ENCODE assay signal across 11 cellular contexts in genomic region chr1:8078176-8078671, GRCh38. TPM values are rescaled to one million over a fixed set of nuclear protein-coding genes. Genes with fewer than 3 reads are reported as not detected.
DNase-seq lines count a peak whose midpoint lies in the region; ATAC-seq and TF ChIP-seq lines count a peak whose summit lies in the region.
"Had no signal": no experiment of that assay in that cellular context is flagged by ENCODE, and none has a peak within 500 bp of the region (broad histone marks: within the 10 kb centered on the region; RNA-seq: fewer than 3 reads in every experiment).

No MANE protein-coding gene starts in this region.

- ATAC-seq in Panc1 (peak; percentile 54), psoas muscle (peak; percentile 73 to 88 (median 80)), GM21526 (IDR thresholded peaks at IDR 0.05; ENCODE audit: low FRiP score, unreplicated experiment) (no peak), HG03354 (IDR thresholded peaks at IDR 0.05; ENCODE audit: poor library complexity, severe bottlenecking, unreplicated experiment) (no peak), HG02938 (IDR thresholded peaks at IDR 0.05; ENCODE audit: unreplicated experiment) (no peak)

- H3K27ac ChIP-seq in Panc1 (ENCODE audit: low read length) (peak overlapping the region; percentile 100), psoas muscle (peak overlapping the region; percentile 69)

- H3K4me3 ChIP-seq in Panc1 (ENCODE audit: low read depth in 2 of 2, low read length in 2 of 2), result peak overlapping the region in 1 of 2 experiments; percentile 5; a peak in 1 of 4 replicates
- no peak overlapping the region for H3K4me3 ChIP-seq in psoas muscle
- H3K4me3 ChIP-seq: lung had no signal

- CTCF ChIA-PET in Panc1 (lab: Charles Lee), result interaction anchor here (0.6 to 1.0 kb wide), 3 partner anchors 37 to 160 kb away, joined by 3 to 6 read pairs (median 4); no protein-coding TSS in a partner anchor

- H3K4me1 ChIP-seq in Panc1 (ENCODE audit: control insufficient read depth, insufficient read depth, low read length), result peaks cover 71% of the 10 kb centered on the region
- peaks cover 24% of the 10 kb centered on the region for H3K4me1 ChIP-seq in psoas muscle

- intact Hi-C loops in Panc1 (cut with micrococcal nuclease; ENCODE audit: unreplicated experiment) (no loop called here), psoas muscle (cut with DNase I) (no loop called here)

- 30 to 40% (median 30%) methylated on average over 6 of the region's 6 CpGs for WGBS in psoas muscle, 3 donors

- TF ChIP-seq CTCF in Panc1 (IDR thresholded peaks at IDR 0.05) (no peak), psoas muscle (IDR thresholded peaks at IDR 0.05) (no peak)

- H3K9me3 ChIP-seq in Panc1 (ENCODE audit: control insufficient read depth, insufficient read depth, low read depth, low read length) (no peaks in the 10 kb centered on the region), psoas muscle (no peaks in the 10 kb centered on the region)

- no TSS peak for BruUV-seq in Panc1 (replicated peaks; lab: Mats Ljungman, UMichigan)

- POLR2A ChIA-PET in Panc1 (lab: Charles Lee), result interaction anchor here (1.0 to 1.7 kb wide), 6 partner anchors 16 to 57 kb away, joined by 3 to 7 read pairs (median 3); no protein-coding TSS in a partner anchor

- H3K27me3 ChIP-seq in Panc1 (ENCODE audit: control insufficient read depth, insufficient read depth, low read length), result no peaks in the 10 kb centered on the region
- H3K27me3 ChIP-seq in psoas muscle (ENCODE audit: insufficient read depth in 3 of 3, low read length in 2 of 3), result no peaks in the 10 kb centered on the region

- no peaks in the 10 kb centered on the region for H3K36me3 ChIP-seq in Panc1 (ENCODE audit: control insufficient read depth, insufficient read depth, low read length)
- no peaks in the 10 kb centered on the region for H3K36me3 ChIP-seq in psoas muscle (ENCODE audit: insufficient read depth in 1 of 2, low read depth in 1 of 2)

- DNase-seq in ELR (ENCODE audit: low read depth) (peak; percentile 83), Panc1 (ENCODE audit: low read depth, low spot score) (no peak), fibroblast of gingiva (ENCODE audit: low read depth) (peak; percentile 33), psoas muscle (no peak), T1000 (lab: John Stamatoyannopoulos, UW) (no peak)
- DNase-seq: activated naive CD4-positive, alpha-beta T cell treated with anti-CD3 and anti-CD28 coated beads for 36 hours; stimulated activated CD8-positive, alpha-beta memory T cell treated with anti-CD3 and anti-CD28 coated beads, Interleukin-4, amount 100 ng/mL, for 48 hours had no signal

- in situ Hi-C loops in Panc1 (cut with HindIII; ENCODE audit: low pct_unique_long_range_greater_than_20kb, low sequenced_read_pairs), result loop anchor here (25.0 kb wide), 1 partner anchor 234 kb away; the partner anchor contains the start of gene SLC45A1

RNA-seq across cellular contexts. Expression of gene ERRFI1, which starts 52.1 kb away (rescaled TPM):
- 299 TPM for total RNA-seq in Panc1 (2021; ENCODE audit: unreplicated experiment)
- polyA plus RNA-seq in Panc1 (2012; ENCODE audit: insufficient read length), result 276 TPM
- 10 to 100 TPM; 23.2 to 76.2 (median 58.7) TPM for total RNA-seq in psoas muscle
- polyA plus RNA-seq in psoas muscle, result 10 to 100 TPM; 55.4 to 99.9 (median 94.9) TPM

Comparison
In these comparisons a context has a peak if more than half of its experiments do, and no peak if none do; other contexts are left out.
1. DNase-seq: peak in ELR (single experiment) and fibroblast of gingiva (single experiment); none in Panc1 (single experiment), psoas muscle (0 of 2) and T1000 (single experiment).
2. ATAC-seq: peak in Panc1 (single experiment) and psoas muscle (4 of 4); none in GM21526 (single experiment), HG03354 (single experiment) and HG02938 (single experiment).